ENCODE assay signal across 2 cellular contexts in the genomic region with DNA sequence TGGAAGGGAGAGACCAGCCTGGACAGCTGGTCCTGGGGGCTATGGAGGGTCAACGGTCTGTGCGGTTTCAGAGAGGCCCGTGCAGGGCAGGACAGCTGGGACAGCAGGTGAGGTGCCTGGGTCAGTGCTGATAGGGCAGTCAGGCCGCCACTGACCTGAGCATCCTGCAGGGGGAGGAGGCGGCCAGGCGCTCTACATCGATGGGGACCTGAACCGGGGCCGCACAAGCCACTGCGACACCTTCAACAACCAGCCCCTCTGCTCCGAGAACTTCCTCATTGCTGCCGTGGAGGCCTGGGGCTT.
TF ChIP-seq lines count a peak whose summit lies in the region.

No MANE protein-coding gene starts in this region.

TF ChIP-seq in IMR-90, 13 proteins besides CTCF, POLR2A, EP300 and RAD21:
- TF ChIP-seq BHLHE40 (IDR thresholded peaks at IDR 0.05; ENCODE audit: low read depth, low read length), result no peak
- TF ChIP-seq NFE2L2 (IDR thresholded peaks at IDR 0.05; ENCODE audit: low read depth, low read length), result no peak

TF ChIP-seq in H1, 55 proteins besides CTCF, POLR2A, EP300 and RAD21:
- TF ChIP-seq TCF12 (IDR thresholded peaks at IDR 0.05; ENCODE audit: low read depth, low read length) (no peak), ASH2L (IDR thresholded peaks at IDR 0.05; ENCODE audit: low read length) (no peak), CHD1 (IDR thresholded peaks at IDR 0.05; ENCODE audit: low read depth, low read length) (no peak), CHD2 (IDR thresholded peaks at IDR 0.05; ENCODE audit: low read length) (no peak), CREB1 (IDR thresholded peaks at IDR 0.05) (no peak), JUND (IDR thresholded peaks at IDR 0.05; ENCODE audit: low read length) (no peak), EGR1 (IDR thresholded peaks at IDR 0.05; ENCODE audit: borderline replicate concordance, low read depth, low read length) (no peak), JUN (IDR thresholded peaks at IDR 0.05; ENCODE audit: low read depth, low read length) (no peak), CBX5 (IDR thresholded peaks at IDR 0.05; ENCODE audit: low read depth, low read length) (no peak), RNF2 (IDR thresholded peaks at IDR 0.05; ENCODE audit: borderline replicate concordance, low read depth, low read length, missing control alignments, poor library complexity, severe bottlenecking) (no peak), TEAD4 (IDR thresholded peaks at IDR 0.05; ENCODE audit: low read depth, low read length) (no peak), EZH2 (IDR thresholded peaks at IDR 0.05; ENCODE audit: low read depth, low read length, severe bottlenecking) (no peak), TAF7 (optimal IDR thresholded peaks at IDR 0.05; ENCODE audit: borderline replicate concordance, low read depth, low read length) (no peak), CBX8 (IDR thresholded peaks at IDR 0.05; ENCODE audit: borderline replicate concordance, low read depth, low read length) (no peak), BACH1 (IDR thresholded peaks at IDR 0.05; ENCODE audit: low read length) (no peak)
- TF ChIP-seq, protein P1, sequence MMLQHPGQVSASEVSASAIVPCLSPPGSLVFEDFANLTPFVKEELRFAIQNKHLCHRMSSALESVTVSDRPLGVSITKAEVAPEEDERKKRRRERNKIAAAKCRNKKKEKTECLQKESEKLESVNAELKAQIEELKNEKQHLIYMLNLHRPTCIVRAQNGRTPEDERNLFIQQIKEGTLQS (IDR thresholded peaks at IDR 0.05; ENCODE audit: insufficient read depth, low read depth, low read length), result no peak
